Comparison of ENCODE assay signal across 17 cellular contexts in genomic region chr12:106307176-106307575, GRCh38.
"Had no signal": no experiment of that assay in that cellular context is flagged by ENCODE, and none has a peak within 500 bp of the region (broad histone marks: within the 10 kb centered on the region; RNA-seq: fewer than 3 reads in every experiment).

No MANE protein-coding gene starts in this region.

- DNase-seq: activated CD4-positive, alpha-beta T cell treated with anti-CD3 and anti-CD28 coated beads, Interleukin-2, amount 10 ng/mL, durations not matched to agents 24 days and 14 days; activated CD8-positive, alpha-beta memory T cell treated with anti-CD3 and anti-CD28 coated beads, Interleukin-2, amount 10 ng/mL, durations not matched to agents 7 days and 5 days; activated gamma-delta T cell treated with Interleukin-2 at 50 U/mL for 16 hours; activated T-cell treated with anti-CD3 and anti-CD28 coated beads, Interleukin-2, amount 50 U/mL, for 4 hours; cortex of kidney; effector memory CD4-positive, alpha-beta T cell; hippocampal formation; naive B cell; nucleus accumbens; right lobe of liver; stimulated activated CD4-positive, alpha-beta T cell treated with anti-CD3 and anti-CD28 coated beads, Interleukin-12 subunit alpha, Interleukin-12 subunit beta, amount 100 ng/mL, for 4 hours; stimulated activated naive CD4-positive, alpha-beta T cell; T-helper 17 cell; upper lobe of right lung had no signal

- H3K36me3 ChIP-seq: right lobe of liver had no signal

- H3K9me3 ChIP-seq: gastroesophageal sphincter, right lobe of liver, upper lobe of right lung had no signal

- H3K4me3 ChIP-seq: gastroesophageal sphincter, right lobe of liver, upper lobe of right lung had no signal

- H3K27ac ChIP-seq: epithelial cell of prostate, right lobe of liver, upper lobe of right lung had no signal

- ATAC-seq: activated CD8-positive, alpha-beta memory T cell treated with anti-CD3 and anti-CD28 coated beads, Interleukin-2, amount 10 ng/mL, durations not matched to agents 7 days and 5 days; activated T-cell treated with anti-CD3 and anti-CD28 coated beads, Interleukin-2, amount 50 U/mL, for 4 hours; gastroesophageal sphincter; right lobe of liver; T-helper 17 cell; upper lobe of right lung; WTC11 had no signal

- H3K27me3 ChIP-seq: gastroesophageal sphincter, right lobe of liver, upper lobe of right lung had no signal
